11 cellular contexts compared by ENCODE assay signal in genomic region chr5:10329808-10330481, GRCh38. TPM values are rescaled to one million over a fixed set of nuclear protein-coding genes. Genes with fewer than 3 reads are reported as not detected.
DNase-seq lines count a peak whose midpoint lies in the region; ATAC-seq and TF ChIP-seq lines count a peak whose summit lies in the region.
"Had no signal": no experiment of that assay in that cellular context is flagged by ENCODE, and none has a peak within 500 bp of the region (broad histone marks: within the 10 kb centered on the region; RNA-seq: fewer than 3 reads in every experiment).

No MANE protein-coding gene starts in this region.

- peak overlapping the region in 2 of 5 experiments; percentile 22 to 38 for H3K4me3 Mint-ChIP-seq in brain

- DNase-seq in HFF-Myc (ENCODE audit: extremely low read depth, low read depth), result peak; percentile 94
- DNase-seq in hippocampal formation (lab: John Stamatoyannopoulos, UW), result peak; percentile 15 to 31
- DNase-seq in thoracic aorta (ENCODE audit: low spot score), result no peak
- DNase-seq in NCI-H748 (lab: John Stamatoyannopoulos, UW; ENCODE audit: unreplicated experiment), result no peak
- DNase-seq in islet precursor cell, result no peak
- DNase-seq: NK-92 treated with Interleukin-12 subunit alpha and Interleukin-12 subunit beta, amount 100 ng/mL, for 24 hours; stimulated activated CD4-positive, alpha-beta T cell treated with anti-CD3 and anti-CD28 coated beads, Interleukin-2, amount 100 ng/mL, for 48 hours had no signal

- H3K4me3 ChIP-seq in HFF-Myc (replicated peaks; ENCODE audit: low read depth, low read length), result no peak overlapping the region
- no peak overlapping the region for H3K4me3 ChIP-seq in thoracic aorta

- H3K9me3 ChIP-seq in thoracic aorta, result no peaks in the 10 kb centered on the region

- peaks cover 4% of the 10 kb centered on the region for H3K36me3 Mint-ChIP-seq in brain

- peaks cover 4 to 14% (median 8%) of the 10 kb centered on the region in 5 experiments for H3K9me3 Mint-ChIP-seq in brain

- TF ChIP-seq CTCF in HFF-Myc (IDR thresholded peaks at IDR 0.05; ENCODE audit: low read depth, low read length, missing control alignments) (no peak), brain (conservative IDR thresholded peaks at IDR 0.05) (no peak), thoracic aorta (IDR thresholded peaks at IDR 0.05) (no peak)

- ATAC-seq in thoracic aorta (ENCODE audit: insufficient number of reproducible peaks, low FRiP score, low read depth) (no peak), GM19397 (IDR thresholded peaks at IDR 0.05; ENCODE audit: unreplicated experiment) (no peak), GM19324 (IDR thresholded peaks at IDR 0.05; ENCODE audit: low FRiP score, unreplicated experiment) (no peak)

- H3K36me3 ChIP-seq in thoracic aorta, result no peaks in the 10 kb centered on the region

- H3K4me1 Mint-ChIP-seq in brain, result peaks cover 61% of the 10 kb centered on the region

- peak overlapping the region; percentile 27 to 84 (median 74) for H3K27ac Mint-ChIP-seq in brain

- peak overlapping the region; percentile 40 to 54 for H3K27ac ChIP-seq in thoracic aorta
- H3K27ac ChIP-seq: KMS-11 had no signal

- H3K27me3 ChIP-seq in thoracic aorta (replicated peaks; ENCODE audit: insufficient read depth), result no peaks in the 10 kb centered on the region

- H3K27me3 Mint-ChIP-seq in brain, result peaks cover 17% of the 10 kb centered on the region

- H3K4me1 ChIP-seq in thoracic aorta (ENCODE audit: control insufficient read depth in 1 of 2, low read depth in 2 of 2), result peaks cover 10 to 40% of the 10 kb centered on the region in 2 donors

RNA-seq across cellular contexts. Expression of gene CMBL, which starts 22.2 kb away (rescaled TPM):
- 86.0 TPM for polyA plus RNA-seq in brain (ENCODE audit: insufficient read depth, low read depth, low replicate concordance)
- total RNA-seq in thoracic aorta, result 1 to 10 TPM; 3.4 to 7.8 TPM

RNA-seq across cellular contexts. Expression of gene MARCHF6, which starts 23.6 kb away (rescaled TPM):
- polyA plus RNA-seq in brain (ENCODE audit: insufficient read depth, low read depth, low replicate concordance), result 160 TPM
- 10 to 100 TPM; 86.9 to 95.2 TPM for total RNA-seq in thoracic aorta

Comparison
In these comparisons a context has a peak if more than half of its experiments do, and no peak if none do; other contexts are left out.
1. DNase-seq: peak in HFF-Myc (single experiment) and hippocampal formation (2 of 2); none in thoracic aorta (single experiment), NCI-H748 (single experiment) and islet precursor cell (single experiment).